ENCODE assay signal across 1 cellular context in genomic region chr9:85716031-85716877, GRCh38.
TF ChIP-seq lines count a peak whose summit lies in the region.

No MANE protein-coding gene starts in this region.

TF ChIP-seq in GM12878, 131 proteins besides CTCF, POLR2A, EP300 and RAD21 (continued from another document and continues in another):
- TF ChIP-seq MLLT1 (IDR thresholded peaks at IDR 0.05): no peak
- TF ChIP-seq IRF4 (IDR thresholded peaks at IDR 0.05; ENCODE audit: low read depth, low read length): peak; percentile 61; the same call in 1 of the 2 replicates
- no peak for TF ChIP-seq HDAC6 (IDR thresholded peaks at IDR 0.05; ENCODE audit: unreplicated experiment)
- no peak for TF ChIP-seq HCFC1 (IDR thresholded peaks at IDR 0.05; ENCODE audit: low read length)
- TF ChIP-seq RFX5 (IDR thresholded peaks at IDR 0.05; ENCODE audit: low read depth, low read length): no peak
- peak; percentile 71; the same call in 1 of the 2 replicates for TF ChIP-seq NFIC (IDR thresholded peaks at IDR 0.05; ENCODE audit: low read depth, low read length)
- TF ChIP-seq MAX (IDR thresholded peaks at IDR 0.05; ENCODE audit: low read depth, low read length): no peak
- no peak for TF ChIP-seq YBX1 (IDR thresholded peaks at IDR 0.05)
- TF ChIP-seq RELB (IDR thresholded peaks at IDR 0.05; ENCODE audit: low read depth): 0 out of 2 replicates have a peak, but pooled peaks have one; percentile 26
- no peak for TF ChIP-seq SREBF2 (IDR thresholded peaks at IDR 0.05; ENCODE audit: low read length)
- no peak for TF ChIP-seq HSF1 (IDR thresholded peaks at IDR 0.05; ENCODE audit: low read depth, low read length)
- TF ChIP-seq DPF2 (IDR thresholded peaks at IDR 0.05): 0 out of 2 replicates have a peak, but pooled peaks have one; percentile 30
- TF ChIP-seq ZNF217 (IDR thresholded peaks at IDR 0.05): no peak
- TF ChIP-seq CREB1 (IDR thresholded peaks at IDR 0.05; ENCODE audit: low read depth): no peak
- TF ChIP-seq YY1 (IDR thresholded peaks at IDR 0.05; ENCODE audit: low read depth, low read length): no peak
- no peak for TF ChIP-seq CUX1 (IDR thresholded peaks at IDR 0.05; ENCODE audit: insufficient replicate concordance, low read depth, low read length)
- no peak for TF ChIP-seq CBX3 (IDR thresholded peaks at IDR 0.05; ENCODE audit: borderline replicate concordance, low read depth)
- TF ChIP-seq PRDM15 (CRISPR knock-in tag; IDR thresholded peaks at IDR 0.05): no peak
- TF ChIP-seq FOXM1 (IDR thresholded peaks at IDR 0.05; ENCODE audit: low read depth, low read length): no peak
- no peak for TF ChIP-seq MYB (IDR thresholded peaks at IDR 0.05; ENCODE audit: borderline replicate concordance, low read depth, low read length)
- TF ChIP-seq RUNX3 (IDR thresholded peaks at IDR 0.05; ENCODE audit: low read length): peak; percentile 50
- no peak for TF ChIP-seq TBL1XR1 (IDR thresholded peaks at IDR 0.05; ENCODE audit: low read depth, low read length)
- TF ChIP-seq MTA2 (IDR thresholded peaks at IDR 0.05; ENCODE audit: low read depth): no peak
- TF ChIP-seq STAT3 (IDR thresholded peaks at IDR 0.05; ENCODE audit: low read depth, low read length): no peak; the same call in 1 of the 2 replicates
- TF ChIP-seq JUNB (IDR thresholded peaks at IDR 0.05): peak; percentile 74
- TF ChIP-seq TAF1 (IDR thresholded peaks at IDR 0.05; ENCODE audit: borderline replicate concordance, low read depth, low read length): no peak
- peak; percentile 41; the same call in 1 of the 2 replicates for TF ChIP-seq EED (IDR thresholded peaks at IDR 0.05; ENCODE audit: low read depth)
- no peak for TF ChIP-seq KLF5 (IDR thresholded peaks at IDR 0.05; ENCODE audit: partially characterized antibody)
- TF ChIP-seq IRF5 (IDR thresholded peaks at IDR 0.05; ENCODE audit: borderline replicate concordance): no peak
- TF ChIP-seq ZNF207 (IDR thresholded peaks at IDR 0.05; ENCODE audit: borderline replicate concordance): no peak
- TF ChIP-seq SRF (IDR thresholded peaks at IDR 0.05; ENCODE audit: low read depth in 2 of 2, low read length in 2 of 2): no peak
- TF ChIP-seq ZZZ3 (IDR thresholded peaks at IDR 0.05; ENCODE audit: control insufficient read depth, insufficient read length, low read depth): no peak
- TF ChIP-seq SMAD1 (IDR thresholded peaks at IDR 0.05; ENCODE audit: low read depth, partially characterized antibody): no peak
- no peak for TF ChIP-seq ZNF592 (IDR thresholded peaks at IDR 0.05)
- peak in 1 of 2 experiments; percentile 30; a peak in 1 of 4 replicates for TF ChIP-seq ETV6 (conservative IDR thresholded peaks at IDR 0.05 in 1 of 2, IDR thresholded peaks at IDR 0.05 in 1 of 2; ENCODE audit: borderline replicate concordance in 1 of 2, low read depth in 1 of 2)
- TF ChIP-seq IKZF2 (IDR thresholded peaks at IDR 0.05): peak; percentile 34 to 50; a peak in 2 of 4 replicates
- TF ChIP-seq IKZF1 (conservative IDR thresholded peaks at IDR 0.05): peak; percentile 51; the same call in 1 of the 2 replicates
- no peak for TF ChIP-seq CEBPB (IDR thresholded peaks at IDR 0.05; ENCODE audit: borderline replicate concordance in 1 of 2, low read depth in 2 of 2, low read length in 2 of 2)
- no peak for TF ChIP-seq PAX5 (IDR thresholded peaks at IDR 0.05; ENCODE audit: borderline replicate concordance, low read depth, low read length)
